Comparison of ENCODE assay signal across 1 cellular context in the genomic region with DNA sequence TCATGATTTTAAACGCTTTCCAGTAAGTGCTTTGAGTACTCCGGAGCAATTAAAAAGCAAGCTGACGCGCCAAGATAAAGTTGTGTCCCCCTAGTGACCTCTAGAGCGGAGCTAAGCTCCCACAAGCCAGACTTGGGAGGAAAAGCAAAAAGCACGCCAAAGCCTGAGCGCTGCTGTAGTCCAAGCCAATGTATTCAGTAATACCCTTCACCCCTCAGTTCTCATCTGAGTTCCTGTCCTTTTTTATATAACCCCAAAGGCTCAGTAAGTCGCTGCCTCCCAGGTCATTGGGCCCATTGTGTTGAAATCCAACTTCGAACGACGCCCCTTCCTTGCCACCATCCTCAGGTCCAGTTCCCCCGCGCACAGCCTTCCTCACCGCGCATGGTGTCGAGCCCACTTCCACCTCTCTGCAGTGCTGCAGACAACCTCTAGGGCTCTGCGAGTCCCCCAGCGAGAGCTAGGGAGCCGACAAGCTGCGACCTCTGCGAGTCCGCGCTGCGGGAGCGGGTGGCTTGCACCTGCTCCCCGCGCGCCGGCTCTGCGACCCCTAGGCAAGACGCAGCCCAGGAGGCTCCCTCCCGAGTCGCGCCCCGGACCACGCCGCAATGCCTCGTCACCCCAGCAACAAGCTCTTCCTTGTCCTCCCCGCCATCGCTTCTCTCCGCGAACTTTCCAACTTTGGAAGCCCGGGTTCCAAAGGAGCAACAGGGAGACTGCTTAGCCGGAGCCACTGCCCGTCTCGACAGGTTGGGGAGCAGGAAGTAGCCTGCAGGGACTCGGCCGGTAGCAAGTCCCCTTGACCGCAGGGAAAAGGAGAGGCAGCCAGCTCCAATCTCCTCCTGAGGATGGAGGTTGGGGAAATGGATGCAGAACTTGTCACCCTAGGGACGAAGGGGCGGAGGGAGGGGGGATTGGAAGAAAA.
TF ChIP-seq lines count a peak whose summit lies in the region.

No MANE protein-coding gene starts in this region.

TF ChIP-seq in HepG2, 621 proteins besides CTCF, POLR2A, EP300 and RAD21 (continued from another document and continues in another):
- TF ChIP-seq, protein P1, sequence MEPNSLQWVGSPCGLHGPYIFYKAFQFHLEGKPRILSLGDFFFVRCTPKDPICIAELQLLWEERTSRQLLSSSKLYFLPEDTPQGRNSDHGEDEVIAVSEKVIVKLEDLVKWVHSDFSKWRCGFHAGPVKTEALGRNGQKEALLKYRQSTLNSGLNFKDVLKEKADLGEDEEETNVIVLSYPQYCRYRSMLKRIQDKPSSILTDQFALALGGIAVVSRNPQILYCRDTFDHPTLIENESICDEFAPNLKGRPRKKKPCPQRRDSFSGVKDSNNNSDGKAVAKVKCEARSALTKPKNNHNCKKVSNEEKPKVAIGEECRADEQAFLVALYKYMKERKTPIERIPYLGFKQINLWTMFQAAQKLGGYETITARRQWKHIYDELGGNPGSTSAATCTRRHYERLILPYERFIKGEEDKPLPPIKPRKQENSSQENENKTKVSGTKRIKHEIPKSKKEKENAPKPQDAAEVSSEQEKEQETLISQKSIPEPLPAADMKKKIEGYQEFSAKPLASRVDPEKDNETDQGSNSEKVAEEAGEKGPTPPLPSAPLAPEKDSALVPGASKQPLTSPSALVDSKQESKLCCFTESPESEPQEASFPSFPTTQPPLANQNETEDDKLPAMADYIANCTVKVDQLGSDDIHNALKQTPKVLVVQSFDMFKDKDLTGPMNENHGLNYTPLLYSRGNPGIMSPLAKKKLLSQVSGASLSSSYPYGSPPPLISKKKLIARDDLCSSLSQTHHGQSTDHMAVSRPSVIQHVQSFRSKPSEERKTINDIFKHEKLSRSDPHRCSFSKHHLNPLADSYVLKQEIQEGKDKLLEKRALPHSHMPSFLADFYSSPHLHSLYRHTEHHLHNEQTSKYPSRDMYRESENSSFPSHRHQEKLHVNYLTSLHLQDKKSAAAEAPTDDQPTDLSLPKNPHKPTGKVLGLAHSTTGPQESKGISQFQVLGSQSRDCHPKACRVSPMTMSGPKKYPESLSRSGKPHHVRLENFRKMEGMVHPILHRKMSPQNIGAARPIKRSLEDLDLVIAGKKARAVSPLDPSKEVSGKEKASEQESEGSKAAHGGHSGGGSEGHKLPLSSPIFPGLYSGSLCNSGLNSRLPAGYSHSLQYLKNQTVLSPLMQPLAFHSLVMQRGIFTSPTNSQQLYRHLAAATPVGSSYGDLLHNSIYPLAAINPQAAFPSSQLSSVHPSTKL (CRISPR knock-in tag; IDR thresholded peaks at IDR 0.05), result peak; percentile 49; the same call in 1 of the 2 replicates
- TF ChIP-seq, protein P2, sequence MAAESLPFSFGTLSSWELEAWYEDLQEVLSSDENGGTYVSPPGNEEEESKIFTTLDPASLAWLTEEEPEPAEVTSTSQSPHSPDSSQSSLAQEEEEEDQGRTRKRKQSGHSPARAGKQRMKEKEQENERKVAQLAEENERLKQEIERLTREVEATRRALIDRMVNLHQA (CRISPR knock-in tag; IDR thresholded peaks at IDR 0.05), result no peak
- TF ChIP-seq ZBTB38 (CRISPR knock-in tag; IDR thresholded peaks at IDR 0.05), result peak; percentile 55; the same call in 1 of the 2 replicates
- no peak for TF ChIP-seq BORCS8-MEF2B (CRISPR knock-in tag; IDR thresholded peaks at IDR 0.05)
- TF ChIP-seq STAG1 (CRISPR knock-in tag; IDR thresholded peaks at IDR 0.05), result peak; percentile 39
- TF ChIP-seq ZNF556 (CRISPR knock-in tag; IDR thresholded peaks at IDR 0.05; ENCODE audit: borderline replicate concordance), result 0 out of 2 replicates have a peak, but pooled peaks have one; percentile 50
- no peak for TF ChIP-seq GLMP (CRISPR knock-in tag; IDR thresholded peaks at IDR 0.05; ENCODE audit: borderline replicate concordance)
- no peak for TF ChIP-seq ERF (CRISPR knock-in tag; IDR thresholded peaks at IDR 0.05)
- no peak; the same call in 1 of the 2 replicates for TF ChIP-seq NFKB2 (CRISPR knock-in tag; IDR thresholded peaks at IDR 0.05; ENCODE audit: borderline replicate concordance)
- TF ChIP-seq, protein P3, sequence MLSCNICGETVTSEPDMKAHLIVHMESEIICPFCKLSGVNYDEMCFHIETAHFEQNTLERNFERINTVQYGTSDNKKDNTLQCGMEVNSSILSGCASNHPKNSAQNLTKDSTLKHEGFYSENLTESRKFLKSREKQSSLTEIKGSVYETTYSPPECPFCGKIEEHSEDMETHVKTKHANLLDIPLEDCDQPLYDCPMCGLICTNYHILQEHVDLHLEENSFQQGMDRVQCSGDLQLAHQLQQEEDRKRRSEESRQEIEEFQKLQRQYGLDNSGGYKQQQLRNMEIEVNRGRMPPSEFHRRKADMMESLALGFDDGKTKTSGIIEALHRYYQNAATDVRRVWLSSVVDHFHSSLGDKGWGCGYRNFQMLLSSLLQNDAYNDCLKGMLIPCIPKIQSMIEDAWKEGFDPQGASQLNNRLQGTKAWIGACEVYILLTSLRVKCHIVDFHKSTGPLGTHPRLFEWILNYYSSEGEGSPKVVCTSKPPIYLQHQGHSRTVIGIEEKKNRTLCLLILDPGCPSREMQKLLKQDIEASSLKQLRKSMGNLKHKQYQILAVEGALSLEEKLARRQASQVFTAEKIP (CRISPR knock-in tag; IDR thresholded peaks at IDR 0.05; ENCODE audit: borderline replicate concordance), result no peak
- no peak for TF ChIP-seq ATM (IDR thresholded peaks at IDR 0.05; ENCODE audit: borderline replicate concordance)
- TF ChIP-seq ZNF546 (CRISPR knock-in tag; conservative IDR thresholded peaks at IDR 0.05), result no peak; the same call in 1 of the 2 replicates
- peak; percentile 6; the same call in 1 of the 2 replicates for TF ChIP-seq RXRA (CRISPR knock-in tag; IDR thresholded peaks at IDR 0.05)
- TF ChIP-seq U2AF1 (optimal IDR thresholded peaks at IDR 0.05; ENCODE audit: low read depth, low read length), result peak; percentile 66
- TF ChIP-seq PREB (CRISPR knock-in tag; IDR thresholded peaks at IDR 0.05), result no peak
- no peak for TF ChIP-seq ZNF446 (CRISPR knock-in tag; IDR thresholded peaks at IDR 0.05)
- TF ChIP-seq SPEN (CRISPR knock-in tag; IDR thresholded peaks at IDR 0.05; ENCODE audit: low read depth), result no peak
- TF ChIP-seq EZH2 (conservative IDR thresholded peaks at IDR 0.05; ENCODE audit: low read depth, low read length), result no peak
- TF ChIP-seq DR1 (CRISPR knock-in tag; IDR thresholded peaks at IDR 0.05), result no peak
- TF ChIP-seq ZNF775 (CRISPR knock-in tag; IDR thresholded peaks at IDR 0.05; ENCODE audit: borderline replicate concordance), result no peak
- peak; percentile 72; the same call in 1 of the 2 replicates for TF ChIP-seq ZFP91 (CRISPR knock-in tag; IDR thresholded peaks at IDR 0.05; ENCODE audit: borderline replicate concordance)
- TF ChIP-seq, protein P4, sequence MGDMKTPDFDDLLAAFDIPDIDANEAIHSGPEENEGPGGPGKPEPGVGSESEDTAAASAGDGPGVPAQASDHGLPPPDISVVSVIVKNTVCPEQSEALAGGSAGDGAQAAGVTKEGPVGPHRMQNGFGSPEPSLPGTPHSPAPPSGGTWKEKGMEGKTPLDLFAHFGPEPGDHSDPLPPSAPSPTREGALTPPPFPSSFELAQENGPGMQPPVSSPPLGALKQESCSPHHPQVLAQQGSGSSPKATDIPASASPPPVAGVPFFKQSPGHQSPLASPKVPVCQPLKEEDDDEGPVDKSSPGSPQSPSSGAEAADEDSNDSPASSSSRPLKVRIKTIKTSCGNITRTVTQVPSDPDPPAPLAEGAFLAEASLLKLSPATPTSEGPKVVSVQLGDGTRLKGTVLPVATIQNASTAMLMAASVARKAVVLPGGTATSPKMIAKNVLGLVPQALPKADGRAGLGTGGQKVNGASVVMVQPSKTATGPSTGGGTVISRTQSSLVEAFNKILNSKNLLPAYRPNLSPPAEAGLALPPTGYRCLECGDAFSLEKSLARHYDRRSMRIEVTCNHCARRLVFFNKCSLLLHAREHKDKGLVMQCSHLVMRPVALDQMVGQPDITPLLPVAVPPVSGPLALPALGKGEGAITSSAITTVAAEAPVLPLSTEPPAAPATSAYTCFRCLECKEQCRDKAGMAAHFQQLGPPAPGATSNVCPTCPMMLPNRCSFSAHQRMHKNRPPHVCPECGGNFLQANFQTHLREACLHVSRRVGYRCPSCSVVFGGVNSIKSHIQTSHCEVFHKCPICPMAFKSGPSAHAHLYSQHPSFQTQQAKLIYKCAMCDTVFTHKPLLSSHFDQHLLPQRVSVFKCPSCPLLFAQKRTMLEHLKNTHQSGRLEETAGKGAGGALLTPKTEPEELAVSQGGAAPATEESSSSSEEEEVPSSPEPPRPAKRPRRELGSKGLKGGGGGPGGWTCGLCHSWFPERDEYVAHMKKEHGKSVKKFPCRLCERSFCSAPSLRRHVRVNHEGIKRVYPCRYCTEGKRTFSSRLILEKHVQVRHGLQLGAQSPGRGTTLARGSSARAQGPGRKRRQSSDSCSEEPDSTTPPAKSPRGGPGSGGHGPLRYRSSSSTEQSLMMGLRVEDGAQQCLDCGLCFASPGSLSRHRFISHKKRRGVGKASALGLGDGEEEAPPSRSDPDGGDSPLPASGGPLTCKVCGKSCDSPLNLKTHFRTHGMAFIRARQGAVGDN (CRISPR knock-in tag; IDR thresholded peaks at IDR 0.05), result peak; percentile 63
- TF ChIP-seq KDM2A (CRISPR knock-in tag; IDR thresholded peaks at IDR 0.05; ENCODE audit: borderline replicate concordance, low read depth), result peak; percentile 82; the same call in 1 of the 2 replicates
- TF ChIP-seq ZFY (CRISPR knock-in tag; IDR thresholded peaks at IDR 0.05), result no peak
- TF ChIP-seq, protein P5, sequence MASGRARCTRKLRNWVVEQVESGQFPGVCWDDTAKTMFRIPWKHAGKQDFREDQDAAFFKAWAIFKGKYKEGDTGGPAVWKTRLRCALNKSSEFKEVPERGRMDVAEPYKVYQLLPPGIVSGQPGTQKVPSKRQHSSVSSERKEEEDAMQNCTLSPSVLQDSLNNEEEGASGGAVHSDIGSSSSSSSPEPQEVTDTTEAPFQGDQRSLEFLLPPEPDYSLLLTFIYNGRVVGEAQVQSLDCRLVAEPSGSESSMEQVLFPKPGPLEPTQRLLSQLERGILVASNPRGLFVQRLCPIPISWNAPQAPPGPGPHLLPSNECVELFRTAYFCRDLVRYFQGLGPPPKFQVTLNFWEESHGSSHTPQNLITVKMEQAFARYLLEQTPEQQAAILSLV (CRISPR knock-in tag; IDR thresholded peaks at IDR 0.05; ENCODE audit: borderline replicate concordance), result peak; percentile 63; the same call in 1 of the 2 replicates
- TF ChIP-seq ZNF619 (CRISPR knock-in tag; IDR thresholded peaks at IDR 0.05), result 0 out of 2 replicates have a peak, but pooled peaks have one; percentile 67
- TF ChIP-seq PRDM4 (CRISPR knock-in tag; IDR thresholded peaks at IDR 0.05; ENCODE audit: borderline replicate concordance), result no peak
- TF ChIP-seq PHF21A (CRISPR knock-in tag; IDR thresholded peaks at IDR 0.05), result 0 out of 2 replicates have a peak, but pooled peaks have one; percentile 17
- no peak for TF ChIP-seq ELK4 (CRISPR knock-in tag; IDR thresholded peaks at IDR 0.05; ENCODE audit: borderline replicate concordance)
- 0 out of 2 replicates have a peak, but pooled peaks have one; percentile 36 for TF ChIP-seq NRL (CRISPR knock-in tag; IDR thresholded peaks at IDR 0.05; ENCODE audit: borderline replicate concordance)
